ENCODE assay signal across 25 cellular contexts in the genomic region with DNA sequence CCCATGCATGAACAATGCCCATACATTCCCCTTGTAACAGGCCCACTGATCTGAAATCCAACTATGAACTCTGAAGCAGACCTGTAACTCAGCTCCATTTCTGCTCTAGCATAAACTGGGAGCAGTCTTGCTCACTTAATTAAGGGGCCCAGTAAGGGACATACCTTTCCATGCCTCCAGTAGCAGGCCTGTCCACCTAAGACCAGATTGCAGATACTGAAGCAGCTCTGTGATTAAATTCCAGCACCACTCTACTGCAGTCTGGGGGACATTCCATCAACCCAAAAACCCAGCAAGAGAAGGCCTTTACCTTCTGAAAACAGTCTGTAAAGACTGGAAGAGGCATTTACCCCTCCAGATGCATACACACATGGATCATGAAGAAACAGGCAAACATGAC.
"Had no signal": no experiment of that assay in that cellular context is flagged by ENCODE, and none has a peak within 500 bp of the region (broad histone marks: within the 10 kb centered on the region; RNA-seq: fewer than 3 reads in every experiment).

No MANE protein-coding gene starts in this region.

- H3K9me3 ChIP-seq: right atrium auricular region, suprapubic skin, upper lobe of right lung, vagina had no signal

- H3K36me3 Mint-ChIP-seq: naive thymus-derived CD4-positive, alpha-beta T cell had no signal

- H3K36me3 ChIP-seq: pancreas, right atrium auricular region, suprapubic skin, transverse colon, upper lobe of right lung, vagina had no signal

- ATAC-seq: left lobe of liver; naive thymus-derived CD4-positive, alpha-beta T cell; pancreas; sciatic nerve; stimulated activated naive CD8-positive, alpha-beta T cell treated with anti-CD3 and anti-CD28 coated beads, Interleukin-15, amount 100 ng/mL, for 72 hours; upper lobe of right lung had no signal

- H3K27me3 ChIP-seq: pancreas, right atrium auricular region, suprapubic skin, transverse colon, upper lobe of right lung, vagina had no signal

- H3K27ac Mint-ChIP-seq: naive thymus-derived CD4-positive, alpha-beta T cell; nephron; progenitor cell of endocrine pancreas; stimulated activated naive CD8-positive, alpha-beta T cell treated with anti-CD3 and anti-CD28 coated beads, Interleukin-15, amount 100 ng/mL, for 72 hours had no signal

- DNase-seq: cortex of kidney; hypothalamus; kidney; mesenchymal stem cell; midbrain; naive thymus-derived CD4-positive, alpha-beta T cell; occipital lobe; pancreas; stimulated activated CD4-positive, alpha-beta T cell treated with anti-CD3 and anti-CD28 coated beads, Interleukin-12 subunit alpha, Interleukin-12 subunit beta, amount 100 ng/mL, for 4 hours; stimulated activated CD4-positive, alpha-beta T cell treated with anti-CD3 and anti-CD28 coated beads, Interleukin-1b, Interleukin-23, amount 100 ng/mL, for 48 hours; stimulated activated CD4-positive, alpha-beta T cell treated with anti-CD3 and anti-CD28 coated beads, Interleukin-4, amount 100 ng/mL, for 1 hour; stimulated activated CD8-positive, alpha-beta memory T cell treated with anti-CD3 and anti-CD28 coated beads, Interleukin-4, amount 100 ng/mL, for 48 hours; stimulated activated naive CD4-positive, alpha-beta T cell; stimulated activated naive CD8-positive, alpha-beta T cell treated with anti-CD3 and anti-CD28 coated beads, Interleukin-15, amount 100 ng/mL, for 72 hours; transverse colon; upper lobe of right lung had no signal

- H3K27ac ChIP-seq: pancreas, right atrium auricular region, suprapubic skin, transverse colon, upper lobe of right lung, vagina had no signal

- H3K9me3 Mint-ChIP-seq: stimulated activated naive CD8-positive, alpha-beta T cell treated with anti-CD3 and anti-CD28 coated beads, Interleukin-15, amount 100 ng/mL, for 72 hours had no signal

- H3K4me1 ChIP-seq: pancreas, right atrium auricular region, suprapubic skin, transverse colon, upper lobe of right lung, vagina had no signal

- H3K27me3 Mint-ChIP-seq: progenitor cell of endocrine pancreas; stimulated activated naive CD8-positive, alpha-beta T cell treated with anti-CD3 and anti-CD28 coated beads, Interleukin-15, amount 100 ng/mL, for 72 hours had no signal

- FAIRE-seq: kidney, pancreas had no signal

- H3K4me1 Mint-ChIP-seq: naive thymus-derived CD4-positive, alpha-beta T cell; nephron; stimulated activated naive CD8-positive, alpha-beta T cell treated with anti-CD3 and anti-CD28 coated beads, Interleukin-15, amount 100 ng/mL, for 72 hours had no signal

- H3K4me2 ChIP-seq: smooth muscle cell had no signal

- H3K4me3 ChIP-seq: lung, pancreas, right atrium auricular region, smooth muscle cell, suprapubic skin, transverse colon, upper lobe of right lung, vagina had no signal

- H3K4me3 Mint-ChIP-seq: naive thymus-derived CD4-positive, alpha-beta T cell; nephron; stimulated activated naive CD8-positive, alpha-beta T cell treated with anti-CD3 and anti-CD28 coated beads, Interleukin-15, amount 100 ng/mL, for 72 hours had no signal
